Comparison of ENCODE assay signal across 17 cellular contexts in the genomic region with DNA sequence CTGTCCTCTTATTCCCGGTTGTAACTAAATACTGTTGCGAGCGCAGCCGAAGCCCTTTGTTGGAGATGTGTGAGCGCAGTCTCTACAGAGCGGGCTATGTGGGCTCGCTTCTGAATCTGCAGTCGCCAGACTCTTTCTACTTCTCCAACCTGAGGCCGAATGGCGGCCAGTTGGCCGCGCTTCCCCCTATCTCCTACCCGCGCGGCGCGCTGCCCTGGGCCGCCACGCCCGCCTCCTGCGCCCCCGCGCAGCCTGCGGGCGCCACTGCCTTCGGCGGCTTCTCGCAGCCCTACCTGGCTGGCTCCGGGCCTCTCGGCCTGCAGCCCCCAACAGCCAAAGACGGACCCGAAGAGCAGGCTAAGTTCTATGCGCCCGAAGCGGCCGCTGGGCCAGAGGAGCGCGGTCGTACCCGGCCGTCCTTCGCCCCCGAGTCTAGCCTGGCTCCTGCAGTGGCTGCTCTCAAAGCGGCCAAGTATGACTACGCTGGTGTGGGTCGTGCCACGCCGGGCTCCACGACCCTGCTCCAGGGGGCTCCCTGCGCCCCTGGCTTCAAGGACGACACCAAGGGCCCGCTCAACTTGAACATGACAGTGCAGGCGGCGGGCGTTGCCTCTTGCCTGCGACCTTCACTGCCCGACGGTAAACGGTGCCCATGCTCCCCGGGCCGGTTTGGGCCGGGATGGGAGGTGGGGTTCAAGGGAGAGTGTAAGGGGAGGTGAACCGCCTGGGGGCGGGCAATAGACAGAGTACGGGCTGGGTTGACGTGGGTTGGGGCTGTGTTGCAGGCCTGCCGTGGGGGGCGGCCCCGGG. TPM values are rescaled to one million over a fixed set of nuclear protein-coding genes. Genes with fewer than 3 reads are reported as not detected.
A peak's percentile ranks its signal among the peaks of the same experiment; 100 is the strongest.
DNase-seq lines count a peak whose midpoint lies in the region; ATAC-seq and TF ChIP-seq lines count a peak whose summit lies in the region.
"Had no signal": no experiment of that assay in that cellular context is flagged by ENCODE, and none has a peak within 500 bp of the region (broad histone marks: within the 10 kb centered on the region; RNA-seq: fewer than 3 reads in every experiment).

A gene with protein sequence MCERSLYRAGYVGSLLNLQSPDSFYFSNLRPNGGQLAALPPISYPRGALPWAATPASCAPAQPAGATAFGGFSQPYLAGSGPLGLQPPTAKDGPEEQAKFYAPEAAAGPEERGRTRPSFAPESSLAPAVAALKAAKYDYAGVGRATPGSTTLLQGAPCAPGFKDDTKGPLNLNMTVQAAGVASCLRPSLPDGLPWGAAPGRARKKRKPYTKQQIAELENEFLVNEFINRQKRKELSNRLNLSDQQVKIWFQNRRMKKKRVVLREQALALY (plus strand): TSS at position 59 of the 810 bp plus-strand sequence. CDS start 7 bp downstream, at position 66.

- H2AFZ ChIP-seq in IMR-90 (replicated peaks; ENCODE audit: low read length, poor library complexity) (no peak within 1 kb of the TSS), mesenchymal stem cell (ENCODE audit: low read depth, low read length) (no peak within 1 kb of the TSS)

- H4K20me1 ChIP-seq in IMR-90 (ENCODE audit: insufficient read depth, low read length) = no peaks in the 10 kb centered on the region

- CTCF ChIA-PET in IMR-90 (lab: Yijun Ruan, JAX) = no interaction called here

- H2BK120ac ChIP-seq in IMR-90 (ENCODE audit: low read depth, low read length) (no peak within 1 kb of the TSS), mesenchymal stem cell (ENCODE audit: low read depth, low read length) (no peak within 1 kb of the TSS)

- WGBS in IMR-90 (ENCODE audit: extremely low coverage in 2 of 2, insufficient read length in 1 of 2), 2 experiments = 7% methylated on average over 28 of the region's 69 CpGs; no CpG with 5 or more reads in 1 of the 2 experiments
- 5 to 7% (median 5%) methylated on average over 67 to 69 of the region's 69 CpGs for WGBS in psoas muscle, 3 donors
- WGBS in mesenchymal stem cell = 4% methylated on average over 69 of the region's 69 CpGs

- peaks cover 14% of the 10 kb centered on the region for H3K4me1 Mint-ChIP-seq in glutamatergic neuron (ENCODE audit: low read depth, unreplicated experiment)

- no peak within 1 kb of the TSS for H2BK5ac ChIP-seq in IMR-90 (ENCODE audit: low read depth, low read length, poor library complexity, severe bottlenecking)
- H2BK5ac ChIP-seq in mesenchymal stem cell (ENCODE audit: low read depth, low read length, poor library complexity, severe bottlenecking) = no peak within 1 kb of the TSS

- H3K9ac ChIP-seq in ES-I3 (ENCODE audit: low read depth, low read length) = peak within 1 kb of the TSS; percentile 28; the same call in 1 of the 2 replicates
- H3K9ac ChIP-seq in IMR-90 (ENCODE audit: low read depth, low read length) = no peak within 1 kb of the TSS
- no peak within 1 kb of the TSS for H3K9ac ChIP-seq in mesenchymal stem cell (ENCODE audit: low read length)

- H3K4me3 ChIP-seq in IMR-90 (ENCODE audit: insufficient read depth, low read depth, low read length) = no peak within 1 kb of the TSS
- H3K4me3 ChIP-seq in psoas muscle = peak within 1 kb of the TSS; percentile 3
- H3K4me3 ChIP-seq in mesenchymal stem cell (ENCODE audit: insufficient read depth in 1 of 2, low read depth in 1 of 2, low read length in 2 of 2) = no peak within 1 kb of the TSS
- H3K4me3 ChIP-seq: ovary had no signal

- DNase-seq in IMR-90 (no peak), glutamatergic neuron (no peak), psoas muscle (no peak), mesenchymal stem cell (no peak), GM19240 (ENCODE audit: insufficient read length, low spot score) (no peak), DMS153 treated with DMSO at 0.1 percent for 48 hours (lab: John Stamatoyannopoulos, UW; ENCODE audit: unreplicated experiment) (no peak)
- DNase-seq: EL, foreskin keratinocyte, Karpas-422, NCI-H1436 treated with DMSO at 0.1 percent for 48 hours, NCI-H446 treated with DMSO at 0.1 percent for 48 hours, small intestine had no signal

- H3K27ac ChIP-seq in IMR-90 (ENCODE audit: insufficient read depth, low read length) (no peak within 1 kb of the TSS), psoas muscle (no peak within 1 kb of the TSS), mesenchymal stem cell (ENCODE audit: low read length, poor library complexity, severe bottlenecking) (no peak within 1 kb of the TSS)
- H3K27ac ChIP-seq: foreskin keratinocyte, ovary had no signal

- H3K79me1 ChIP-seq in IMR-90 (ENCODE audit: low read depth in 1 of 2, low read length in 2 of 2) (no peaks in the 10 kb centered on the region), mesenchymal stem cell (replicated peaks; ENCODE audit: low read length, poor library complexity, severe bottlenecking) (no peaks in the 10 kb centered on the region)

- intact Hi-C loops in IMR-90 (cut with micrococcal nuclease) (loop anchor here (5.0 to 10.0 kb wide), 3 partner anchors 848 to 1395 kb away; no protein-coding TSS in a partner anchor), psoas muscle (cut with DNase I) (loop anchor here (5.0 to 10.0 kb wide), 2 partner anchors 845 to 848 kb away; no protein-coding TSS in a partner anchor)

- peak within 1 kb of the TSS; percentile 49 for H3K4me3 Mint-ChIP-seq in glutamatergic neuron (ENCODE audit: unreplicated experiment)

- H3K27me3 ChIP-seq in IMR-90 (ENCODE audit: control insufficient read depth, insufficient read depth, low read length) (peaks cover 94% of the 10 kb centered on the region), psoas muscle (ENCODE audit: insufficient read depth in 3 of 3, low read length in 2 of 3) (peaks cover 5 to 100% (median 69%) of the 10 kb centered on the region in 3 donors), mesenchymal stem cell (ENCODE audit: control insufficient read depth in 1 of 2, insufficient read depth in 1 of 2, low read length in 2 of 2) (peaks cover 97 to 100% of the 10 kb centered on the region in 2 experiments)

- no peak within 1 kb of the TSS for H3K14ac ChIP-seq in IMR-90 (replicated peaks; ENCODE audit: low read depth, low read length)
- no peak within 1 kb of the TSS for H3K14ac ChIP-seq in mesenchymal stem cell (ENCODE audit: low read length in 2 of 2)

- H2BK15ac ChIP-seq in IMR-90 (ENCODE audit: low read depth, low read length) = no peak within 1 kb of the TSS
- H2BK15ac ChIP-seq in mesenchymal stem cell (ENCODE audit: low read depth, poor library complexity, severe bottlenecking) = no peak within 1 kb of the TSS

- H2AK5ac ChIP-seq in IMR-90 (ENCODE audit: low read depth, low read length) = no peak within 1 kb of the TSS
- no peak within 1 kb of the TSS for H2AK5ac ChIP-seq in mesenchymal stem cell (ENCODE audit: low read length, severe bottlenecking)

- H3K36me3 Mint-ChIP-seq in glutamatergic neuron (ENCODE audit: unreplicated experiment) = no peaks in the 10 kb centered on the region

- H3K4ac ChIP-seq in IMR-90 (ENCODE audit: low read depth, low read length) (no peak within 1 kb of the TSS), mesenchymal stem cell (ENCODE audit: low read depth in 1 of 2, low read length in 2 of 2) (no peak within 1 kb of the TSS)

- no TSS peak for BruUV-seq in IMR-90 (replicated peaks; lab: Mats Ljungman, UMichigan)

- no peak for TF ChIP-seq CTCF in IMR-90 (conservative IDR thresholded peaks at IDR 0.05; ENCODE audit: low read depth, low read length)
- TF ChIP-seq CTCF in glutamatergic neuron (IDR thresholded peaks at IDR 0.05; ENCODE audit: partially characterized antibody, unreplicated experiment) = no peak
- TF ChIP-seq CTCF in psoas muscle (IDR thresholded peaks at IDR 0.05) = no peak

- H3K23ac ChIP-seq in IMR-90 (ENCODE audit: low read depth, low read length) (no peak within 1 kb of the TSS), mesenchymal stem cell (ENCODE audit: low read length in 2 of 2) (no peak within 1 kb of the TSS)

- no peak within 1 kb of the TSS for H3K56ac ChIP-seq in IMR-90 (ENCODE audit: extremely low read depth, insufficient read depth, low read length)

- H3K18ac ChIP-seq in IMR-90 (ENCODE audit: low read depth, low read length) (no peak within 1 kb of the TSS), mesenchymal stem cell (ENCODE audit: low read depth in 1 of 2, low read length in 2 of 2) (no peak within 1 kb of the TSS)

- H3K27ac Mint-ChIP-seq in glutamatergic neuron (ENCODE audit: unreplicated experiment) = no peak within 1 kb of the TSS

- peak within 1 kb of the TSS; percentile 19 for H2AK9ac ChIP-seq in IMR-90 (replicated peaks; ENCODE audit: low read depth, low read length, poor library complexity)

- H4K5ac ChIP-seq in IMR-90 (ENCODE audit: low read depth, low read length) = no peak within 1 kb of the TSS

- peaks cover 11% of the 10 kb centered on the region for H3K9me3 Mint-ChIP-seq in glutamatergic neuron (ENCODE audit: unreplicated experiment)
- H3K9me3 Mint-ChIP-seq: activated naive CD4-positive, alpha-beta T cell treated with anti-CD3 and anti-CD28 coated beads, Interleukin-2, amount 50 U/mL, for 72 hours had no signal

- in situ Hi-C loops in IMR-90 (cut with MboI; ENCODE audit: low sequenced_read_pairs) = loop anchor here (10.0 to 25.0 kb wide), 4 partner anchors 415 to 1363 kb away; no protein-coding TSS in a partner anchor

- POLR2A ChIA-PET in IMR-90 (lab: Charles Lee; ENCODE audit: unreplicated experiment) = no interaction called here

- H3K4me1 ChIP-seq in ES-I3 (ENCODE audit: insufficient read depth, low read length) (peaks cover 9% of the 10 kb centered on the region), IMR-90 (ENCODE audit: control insufficient read depth, insufficient read depth, low read length) (peaks cover 3% of the 10 kb centered on the region; the same call in 1 of the 2 replicates), psoas muscle (peaks cover 27% of the 10 kb centered on the region), mesenchymal stem cell (ENCODE audit: control insufficient read depth, insufficient read depth, low read depth, low read length) (peaks cover 13% of the 10 kb centered on the region)
- H3K4me1 ChIP-seq: foreskin keratinocyte had no signal

- dilution Hi-C loops in IMR-90 (cut with HindIII; ENCODE audit: low sequenced_read_pairs, unreplicated experiment) = no loop called here

- H3K36me3 ChIP-seq in ES-I3 (ENCODE audit: insufficient read depth, low read length) = no peaks in the 10 kb centered on the region
- no peaks in the 10 kb centered on the region for H3K36me3 ChIP-seq in IMR-90 (ENCODE audit: control insufficient read depth, insufficient read depth, low read length)
- no peaks in the 10 kb centered on the region for H3K36me3 ChIP-seq in psoas muscle (ENCODE audit: insufficient read depth in 1 of 2, low read depth in 1 of 2)
- H3K36me3 ChIP-seq in mesenchymal stem cell (ENCODE audit: control insufficient read depth in 1 of 2, insufficient read depth in 2 of 2, low read depth in 1 of 2, low read length in 2 of 2) = no peaks in the 10 kb centered on the region
- H3K36me3 ChIP-seq: ovary had no signal

- H3K4me2 ChIP-seq in IMR-90 (ENCODE audit: low read depth, low read length) (no peak within 1 kb of the TSS), mesenchymal stem cell (ENCODE audit: low read length, poor library complexity, severe bottlenecking) (no peak within 1 kb of the TSS)

- no peak for ATAC-seq in IMR-90 (ENCODE audit: low read depth)
- no peak for ATAC-seq in psoas muscle
- ATAC-seq: activated naive CD4-positive, alpha-beta T cell treated with anti-CD3 and anti-CD28 coated beads, Interleukin-2, amount 50 U/mL, for 72 hours; foreskin keratinocyte had no signal

- peaks cover 49% of the 10 kb centered on the region for H3K27me3 Mint-ChIP-seq in glutamatergic neuron (ENCODE audit: unreplicated experiment)

- H4K91ac ChIP-seq in IMR-90 (ENCODE audit: insufficient read depth, low read depth, low read length) = no peak within 1 kb of the TSS
- H4K91ac ChIP-seq in mesenchymal stem cell (ENCODE audit: low read length) = no peak within 1 kb of the TSS

- no peak within 1 kb of the TSS for H2BK12ac ChIP-seq in mesenchymal stem cell (ENCODE audit: low read length in 2 of 2)

- H2BK20ac ChIP-seq in IMR-90 (ENCODE audit: low read depth, low read length) = no peak within 1 kb of the TSS

- TF ChIP-seq POLR2A in IMR-90 (IDR thresholded peaks at IDR 0.05; ENCODE audit: low read depth, low read length) = no peak

- TF ChIP-seq RAD21 in IMR-90 (IDR thresholded peaks at IDR 0.05; ENCODE audit: low read length) = no peak

- no peaks in the 10 kb centered on the region for H3K9me1 ChIP-seq in IMR-90 (ENCODE audit: insufficient read depth, low read length)

- H4K8ac ChIP-seq in IMR-90 (ENCODE audit: low read depth in 2 of 2, low read length in 2 of 2) (no peak within 1 kb of the TSS), mesenchymal stem cell (ENCODE audit: low read length) (no peak within 1 kb of the TSS)

- H3K9me3 ChIP-seq in ES-I3 (ENCODE audit: control insufficient read depth, insufficient read depth, low read length) (no peaks in the 10 kb centered on the region), IMR-90 (ENCODE audit: control insufficient read depth, insufficient read depth, low read length) (peaks cover 1% of the 10 kb centered on the region), psoas muscle (no peaks in the 10 kb centered on the region), mesenchymal stem cell (ENCODE audit: control insufficient read depth, low read length) (peaks cover 3% of the 10 kb centered on the region)

RNA-seq across cellular contexts. Expression of the gene that starts here (rescaled TPM):
- total RNA-seq in IMR-90 (2012; rRNA removed) = not detected in 2 replicates
- polyA plus RNA-seq in IMR-90 (2012; rRNA removed) = not detected in 2 replicates
- not detected in 2 replicates for polyA plus RNA-seq in IMR-90 (2012; cell fraction: cytosol; rRNA removed)
- not detected in 2 replicates for polyA plus RNA-seq in IMR-90 (2012; cell fraction: nucleus; rRNA removed; ENCODE audit: low replicate concordance)
- not detected for total RNA-seq in glutamatergic neuron (ENCODE audit: unreplicated experiment)
- not detected for total RNA-seq in psoas muscle
- not detected for polyA plus RNA-seq in psoas muscle
- polyA plus RNA-seq in mesenchymal stem cell (2013, experiment 1 of 2) = not detected
- not detected for polyA plus RNA-seq in mesenchymal stem cell (2013, experiment 2 of 2)
- total RNA-seq: activated naive CD4-positive, alpha-beta T cell treated with anti-CD3 and anti-CD28 coated beads, Interleukin-2, amount 50 U/mL, for 72 hours; foreskin keratinocyte; mesenteric fat pad; ovary had no signal
- polyA plus RNA-seq: CD14-positive monocyte, foreskin keratinocyte, ovary, small intestine had no signal
